Comparison of ENCODE assay signal across 7 cellular contexts in the genomic region with DNA sequence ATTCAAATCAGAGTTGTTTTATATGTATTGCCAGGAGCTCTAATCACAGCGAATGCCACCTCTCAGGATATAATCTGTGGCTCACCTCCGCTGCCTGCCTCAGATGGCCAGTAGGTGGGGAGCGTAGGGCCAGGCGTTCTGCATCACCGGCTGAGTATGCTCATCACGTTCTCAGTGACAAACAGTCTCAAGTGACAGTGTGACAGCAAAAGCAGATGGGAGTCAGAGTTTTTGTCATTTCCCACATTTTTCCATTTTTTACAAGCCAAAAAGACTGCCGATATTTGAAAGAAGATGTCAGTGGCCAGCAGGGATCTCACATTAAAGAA.
DNase-seq lines count a peak whose midpoint lies in the region; ATAC-seq, FAIRE-seq and TF ChIP-seq lines count a peak whose summit lies in the region.

No MANE protein-coding gene starts in this region.

- H3K27me3 ChIP-seq in GM23338 (ENCODE audit: insufficient read depth) (no peaks in the 10 kb centered on the region), endothelial cell of umbilical vein (ENCODE audit: control insufficient read depth in 2 of 2, insufficient read depth in 2 of 2, low read length in 2 of 2) (no peaks in the 10 kb centered on the region), neutrophil (peaks cover 33% of the 10 kb centered on the region)

- H3F3A ChIP-seq in GM23338 (replicated peaks; ENCODE audit: low read depth): no peaks in the 10 kb centered on the region

- no peaks in the 10 kb centered on the region for H4K20me1 ChIP-seq in GM23338 (replicated peaks; ENCODE audit: insufficient read depth)
- no peaks in the 10 kb centered on the region for H4K20me1 ChIP-seq in endothelial cell of umbilical vein (replicated peaks; ENCODE audit: control insufficient read depth, extremely low read depth, insufficient read depth, low read length)

- no peaks in the 10 kb centered on the region for H3K9me1 ChIP-seq in endothelial cell of umbilical vein (replicated peaks; ENCODE audit: control insufficient read depth, extremely low read depth, insufficient read depth, low read length)

- H3K79me2 ChIP-seq in GM23338 (replicated peaks; ENCODE audit: insufficient read depth): no peaks in the 10 kb centered on the region
- no peaks in the 10 kb centered on the region for H3K79me2 ChIP-seq in endothelial cell of umbilical vein (ENCODE audit: control insufficient read depth, insufficient read depth, low read length)

- H3K9me3 Mint-ChIP-seq in GM23338: no peaks in the 10 kb centered on the region
- H3K9me3 Mint-ChIP-seq in activated T-cell treated with anti-CD3 and anti-CD28 coated beads, Interleukin-2, amount 50 U/mL, for 72 hours: no peaks in the 10 kb centered on the region

- H3K36me3 ChIP-seq in GM23338 (ENCODE audit: insufficient read depth) (no peaks in the 10 kb centered on the region), endothelial cell of umbilical vein (ENCODE audit: control insufficient read depth in 2 of 2, extremely low read depth in 1 of 2, insufficient read depth in 2 of 2, low read length in 2 of 2) (no peaks in the 10 kb centered on the region), neutrophil (no peaks in the 10 kb centered on the region)

- H3K4me2 ChIP-seq in GM23338 (no peak overlapping the region), endothelial cell of umbilical vein (ENCODE audit: insufficient read depth, low read length) (peak overlapping the region; percentile 86)

- H3K4me3 ChIP-seq in GM23338 (no peak overlapping the region), endothelial cell of umbilical vein (replicated peaks in 1 of 3; ENCODE audit: insufficient read depth in 1 of 3, low read depth in 1 of 3, low read length in 3 of 3) (peak overlapping the region in 1 of 3 experiments; percentile 30), neutrophil (ENCODE audit: low read depth in 1 of 2, low read length in 1 of 2) (no peak overlapping the region)

- no peak overlapping the region for H3K27ac ChIP-seq in GM23338 (ENCODE audit: low read depth)
- peak overlapping the region; percentile 68 for H3K27ac ChIP-seq in endothelial cell of umbilical vein (ENCODE audit: insufficient read depth, low read depth, low read length)
- peak overlapping the region; percentile 76 for H3K27ac ChIP-seq in neutrophil

- H3K9me2 ChIP-seq in GM23338 (ENCODE audit: insufficient read depth): no peaks in the 10 kb centered on the region

- peak; percentile 94 for ATAC-seq in GM23338
- no peak for ATAC-seq in activated T-cell treated with anti-CD3 and anti-CD28 coated beads, Interleukin-2, amount 50 U/mL, for 72 hours (replicated peaks in 1 of 2)

- no TSS peak for BruUV-seq in endothelial cell of umbilical vein (replicated peaks; lab: Mats Ljungman, UMichigan)

- no peak for FAIRE-seq in endothelial cell of umbilical vein (lab: Jason Lieb, UNC)

- H3K4me3 Mint-ChIP-seq in GM23338: no peak overlapping the region
- H3K4me3 Mint-ChIP-seq in activated T-cell treated with anti-CD3 and anti-CD28 coated beads, Interleukin-2, amount 50 U/mL, for 72 hours: no peak overlapping the region

- H3K27me3 Mint-ChIP-seq in GM23338 (ENCODE audit: insufficient read depth, low read depth, poor library complexity): peaks cover under 1% of the 10 kb centered on the region
- H3K27me3 Mint-ChIP-seq in activated T-cell treated with anti-CD3 and anti-CD28 coated beads, Interleukin-2, amount 50 U/mL, for 72 hours (ENCODE audit: low read depth): peaks cover 22% of the 10 kb centered on the region

- CTCF ChIA-PET in endothelial cell of umbilical vein (lab: Charles Lee): interaction anchor here (1.0 to 2.0 kb wide), 8 partner anchors 11 to 305 kb away, joined by 3 to 10 read pairs (median 4); no protein-coding TSS in a partner anchor

- intact Hi-C loops in endothelial cell of umbilical vein (cut with micrococcal nuclease): loop anchor here (2.0 kb wide), 1 partner anchor 20 kb away; no protein-coding TSS in a partner anchor

- H3K36me3 Mint-ChIP-seq in GM23338 (ENCODE audit: low read depth): no peaks in the 10 kb centered on the region
- H3K36me3 Mint-ChIP-seq in activated T-cell treated with anti-CD3 and anti-CD28 coated beads, Interleukin-2, amount 50 U/mL, for 72 hours (ENCODE audit: insufficient read depth in 2 of 2): no peaks in the 10 kb centered on the region

- peak; percentile 54 to 55 for TF ChIP-seq CTCF in GM23338 (conservative IDR thresholded peaks at IDR 0.05; ENCODE audit: low read depth in 2 of 2)
- peak in 1 of 2 donors; percentile 17 for TF ChIP-seq CTCF in endothelial cell of umbilical vein (IDR thresholded peaks at IDR 0.05; ENCODE audit: extremely low read depth in 1 of 2, insufficient read depth in 1 of 2, low read depth in 1 of 2, low read length in 2 of 2)
- no peak for TF ChIP-seq CTCF in neutrophil (IDR thresholded peaks at IDR 0.05)

- peaks cover 8% of the 10 kb centered on the region; the same call in 2 of the 3 replicates for H3K4me1 Mint-ChIP-seq in GM23338
- no peaks in the 10 kb centered on the region for H3K4me1 Mint-ChIP-seq in activated T-cell treated with anti-CD3 and anti-CD28 coated beads, Interleukin-2, amount 50 U/mL, for 72 hours (ENCODE audit: low read depth)

- DNase-seq in GM23338 (ENCODE audit: low spot score): peak; percentile 52
- peak; percentile 17 for DNase-seq in NCI-H524 treated with DMSO at 0.1 percent for 48 hours (lab: John Stamatoyannopoulos, UW)
- no peak for DNase-seq in endothelial cell of umbilical vein (ENCODE audit: low read depth, low spot score)
- no peak for DNase-seq in activated T-cell treated with anti-CD3 and anti-CD28 coated beads, Interleukin-2, amount 50 U/mL, for 72 hours
- DNase-seq in effector CD8-positive, alpha-beta T cell (lab: John Stamatoyannopoulos, UW): no peak
- DNase-seq in T-helper 9 cell: no peak

- H3K9ac ChIP-seq in endothelial cell of umbilical vein (replicated peaks; ENCODE audit: extremely low read depth, insufficient read depth, low read length): no peak overlapping the region

- H2AFZ ChIP-seq in GM23338 (no peak overlapping the region), endothelial cell of umbilical vein (ENCODE audit: low read depth, low read length) (peak overlapping the region; percentile 70)

- no peak for TF ChIP-seq POLR2A in endothelial cell of umbilical vein (IDR thresholded peaks at IDR 0.05; ENCODE audit: low read depth, low read length)

- H3K4me1 ChIP-seq in GM23338 (ENCODE audit: insufficient read depth) (peaks cover 5% of the 10 kb centered on the region; the same call in 1 of the 2 replicates), endothelial cell of umbilical vein (ENCODE audit: control insufficient read depth, extremely low read depth, insufficient read depth, low read length) (peaks cover 27% of the 10 kb centered on the region), neutrophil (ENCODE audit: control insufficient read depth in 1 of 2, insufficient read depth in 1 of 2, low read depth in 1 of 2, low read length in 1 of 2) (peaks cover 37% of the 10 kb centered on the region in 2 experiments)

- dilution Hi-C loops in endothelial cell of umbilical vein (cut with MboI; ENCODE audit: extremely low pct_ligation_motif_present, low sequenced_read_pairs): no loop called here

- POLR2A ChIA-PET in endothelial cell of umbilical vein (lab: Charles Lee): no interaction called here

- H3K27ac Mint-ChIP-seq in GM23338: no peak overlapping the region
- H3K27ac Mint-ChIP-seq in activated T-cell treated with anti-CD3 and anti-CD28 coated beads, Interleukin-2, amount 50 U/mL, for 72 hours: no peak overlapping the region

- H3K9me3 ChIP-seq in endothelial cell of umbilical vein (replicated peaks; ENCODE audit: control insufficient read depth, insufficient read depth, low read length): no peaks in the 10 kb centered on the region
- H3K9me3 ChIP-seq in neutrophil: no peaks in the 10 kb centered on the region

TF ChIP-seq in GM23338, 12 proteins besides CTCF, POLR2A, EP300 and RAD21 (continues in another document):
- no peak for TF ChIP-seq ZNF114 (CRISPR knock-in tag; IDR thresholded peaks at IDR 0.05)

TF ChIP-seq in endothelial cell of umbilical vein, 7 proteins besides CTCF, POLR2A, EP300 and RAD21:
- TF ChIP-seq, protein P1, sequence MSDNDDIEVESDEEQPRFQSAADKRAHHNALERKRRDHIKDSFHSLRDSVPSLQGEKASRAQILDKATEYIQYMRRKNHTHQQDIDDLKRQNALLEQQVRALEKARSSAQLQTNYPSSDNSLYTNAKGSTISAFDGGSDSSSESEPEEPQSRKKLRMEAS (IDR thresholded peaks at IDR 0.05; ENCODE audit: insufficient read depth, insufficient read length): no peak
- TF ChIP-seq POLR2AphosphoS5 (IDR thresholded peaks at IDR 0.05; ENCODE audit: insufficient read depth, low read depth, low read length): no peak
- TF ChIP-seq JUN (IDR thresholded peaks at IDR 0.05; ENCODE audit: borderline replicate concordance, insufficient read depth, insufficient read length, low read depth): no peak
- no peak for TF ChIP-seq GATA2 (IDR thresholded peaks at IDR 0.05; ENCODE audit: insufficient read depth, insufficient read length, low read depth, low read length)
- TF ChIP-seq EZH2 (IDR thresholded peaks at IDR 0.05; ENCODE audit: borderline replicate concordance, low read depth, low read length, severe bottlenecking): no peak
- TF ChIP-seq FOS (IDR thresholded peaks at IDR 0.05; ENCODE audit: borderline replicate concordance, insufficient read depth, low read length): no peak
- no peak for TF ChIP-seq MYC (IDR thresholded peaks at IDR 0.05; ENCODE audit: low read depth, low read length)

Comparison
In these comparisons a context has a peak if more than half of its experiments do, and no peak if none do; other contexts are left out.
1. DNase-seq: peak in GM23338 (single experiment) and NCI-H524 treated with DMSO at 0.1 percent for 48 hours (single experiment); none in endothelial cell of umbilical vein (single experiment), activated T-cell treated with anti-CD3 and anti-CD28 coated beads, Interleukin-2, amount 50 U/mL, for 72 hours (0 of 2), effector CD8-positive, alpha-beta T cell (single experiment) and T-helper 9 cell (single experiment).